In genomic region chr19:5345895-5346386, GRCh38 we compare ENCODE assay signal across 3 cellular contexts.
TF ChIP-seq lines count a peak whose summit lies in the region.

No MANE protein-coding gene starts in this region.

TF ChIP-seq in HCT116, 20 proteins besides CTCF, POLR2A, EP300 and RAD21:
- peak; percentile 64 for TF ChIP-seq FOSL1 (IDR thresholded peaks at IDR 0.05; ENCODE audit: low read depth)
- peak; percentile 69; the same call in 1 of the 2 replicates for TF ChIP-seq CBX3 (IDR thresholded peaks at IDR 0.05; ENCODE audit: low read depth)
- no peak for TF ChIP-seq SRF (IDR thresholded peaks at IDR 0.05; ENCODE audit: low read depth)
- TF ChIP-seq EZH2phosphoT487 (IDR thresholded peaks at IDR 0.05; ENCODE audit: borderline replicate concordance), result no peak
- TF ChIP-seq JUND (IDR thresholded peaks at IDR 0.05), result peak; percentile 57; the same call in 1 of the 2 replicates
- TF ChIP-seq SP1 (IDR thresholded peaks at IDR 0.05; ENCODE audit: low read depth), result peak; percentile 57; the same call in 1 of the 2 replicates
- TF ChIP-seq YY1 (IDR thresholded peaks at IDR 0.05; ENCODE audit: extremely low read depth, insufficient replicate concordance, low read depth, low read length), result no peak
- peak; percentile 96 for TF ChIP-seq MAX (IDR thresholded peaks at IDR 0.05)

TF ChIP-seq in PFSK-1, 5 proteins besides CTCF, POLR2A, EP300 and RAD21:
- TF ChIP-seq TAF1 (IDR thresholded peaks at IDR 0.05; ENCODE audit: borderline replicate concordance, insufficient read depth, low read length) (no peak), REST (IDR thresholded peaks at IDR 0.05; ENCODE audit: insufficient read depth in 1 of 2, low read depth in 2 of 2, low read length in 2 of 2) (peak; percentile 72 to 90)
TF ChIP-seq in PFSK-1: peak in this region for 1.

TF ChIP-seq in H1, 55 proteins besides CTCF, POLR2A, EP300 and RAD21:
- TF ChIP-seq BRCA1 (IDR thresholded peaks at IDR 0.05; ENCODE audit: low read depth, low read length) (no peak), E2F6 (IDR thresholded peaks at IDR 0.05) (peak; percentile 50; the same call in 1 of the 2 replicates), MAX (IDR thresholded peaks at IDR 0.05) (peak; percentile 51; the same call in 1 of the 2 replicates), CHD2 (IDR thresholded peaks at IDR 0.05; ENCODE audit: low read length) (no peak)
